Comparison of ENCODE assay signal across 8 cellular contexts in genomic region chr14:67515386-67516079, GRCh38. TPM values are rescaled to one million over a fixed set of nuclear protein-coding genes. Genes with fewer than 3 reads are reported as not detected.
DNase-seq lines count a peak whose midpoint lies in the region; ATAC-seq and TF ChIP-seq lines count a peak whose summit lies in the region.

No MANE protein-coding gene starts in this region.

- H3K79me1 ChIP-seq in H9 (ENCODE audit: insufficient read depth, low read depth, low read length, poor library complexity, severe bottlenecking): no peaks in the 10 kb centered on the region

- POLR2A ChIA-PET in T-cell (lab: Charles Lee): no interaction called here

- H3K23ac ChIP-seq in H9 (ENCODE audit: insufficient read length, low read depth, low read length): no peak overlapping the region

- H3K36me3 Mint-ChIP-seq in H9 (ENCODE audit: insufficient read depth in 1 of 3, low read depth in 3 of 3) (no peaks in the 10 kb centered on the region), T-cell (no peaks in the 10 kb centered on the region)
- no peaks in the 10 kb centered on the region for H3K36me3 Mint-ChIP-seq in central memory CD8-positive, alpha-beta T cell (ENCODE audit: insufficient read depth)

- H3K4me1 ChIP-seq in H9 (ENCODE audit: insufficient read depth, low read length): no peaks in the 10 kb centered on the region; the same call in 1 of the 2 replicates
- peaks cover 21% of the 10 kb centered on the region for H3K4me1 ChIP-seq in lower lobe of right lung
- peaks cover 15% of the 10 kb centered on the region for H3K4me1 ChIP-seq in stomach smooth muscle (ENCODE audit: control insufficient read depth, insufficient read depth, low read length)
- no peaks in the 10 kb centered on the region for H3K4me1 ChIP-seq in SJCRH30

- TF ChIP-seq CTCF in H9 (conservative IDR thresholded peaks at IDR 0.05): no peak
- TF ChIP-seq CTCF in lower lobe of right lung (IDR thresholded peaks at IDR 0.05): no peak

- H4K5ac ChIP-seq in H9 (ENCODE audit: insufficient read length, low read depth, low read length): no peak overlapping the region

- H3K18ac ChIP-seq in H9 (ENCODE audit: insufficient read length, low read depth, low read length): no peak overlapping the region

- no peaks in the 10 kb centered on the region for H3K9me3 Mint-ChIP-seq in H9
- no peaks in the 10 kb centered on the region for H3K9me3 Mint-ChIP-seq in T-cell
- H3K9me3 Mint-ChIP-seq in central memory CD8-positive, alpha-beta T cell: no peaks in the 10 kb centered on the region

- no peak overlapping the region for H3K14ac ChIP-seq in H9 (ENCODE audit: insufficient read depth, low read length)

- no peak overlapping the region for H2BK120ac ChIP-seq in H9 (ENCODE audit: low read depth, low read length, poor library complexity, severe bottlenecking)

- H3K4me3 Mint-ChIP-seq in H9 (peak overlapping the region; percentile 68 to 72), T-cell (peak overlapping the region; percentile 72 to 86 (median 76))
- H3K4me3 Mint-ChIP-seq in central memory CD8-positive, alpha-beta T cell: peak overlapping the region; percentile 90

- H3K56ac ChIP-seq in H9 (ENCODE audit: insufficient read length, low read depth, low read length): no peak overlapping the region

- intact Hi-C loops in lower lobe of right lung (cut with DNase I): no loop called here

- H2BK5ac ChIP-seq in H9 (ENCODE audit: insufficient read length, low read length): no peak overlapping the region

- H4K20me1 ChIP-seq in H9 (ENCODE audit: control insufficient read depth, insufficient read depth, insufficient read length): no peaks in the 10 kb centered on the region

- H3T11ph ChIP-seq in H9 (ENCODE audit: low read length): no peak overlapping the region

- H4K8ac ChIP-seq in H9 (replicated peaks; ENCODE audit: insufficient read length, low read depth, low read length): no peak overlapping the region

- peak overlapping the region; percentile 69 for H3K4me2 ChIP-seq in H9 (ENCODE audit: insufficient read depth, insufficient read length, low read length)

- no peak overlapping the region for H4K91ac ChIP-seq in H9 (ENCODE audit: insufficient read length, low read depth, low read length)

- DNase-seq in H9: peak; percentile 53
- peak in 17 of 34 experiments; percentile 14 to 50 (median 32) for DNase-seq in T-cell
- peak in 1 of 2 donors; percentile 18 for DNase-seq in central memory CD8-positive, alpha-beta T cell (ENCODE audit: low spot score in 2 of 2)
- peak; percentile 51 for DNase-seq in lower lobe of right lung
- DNase-seq in H4 (ENCODE audit: low spot score): no peak
- DNase-seq in SJCRH30: no peak

- peak overlapping the region; percentile 63; the same call in 1 of the 2 replicates for H3K4me3 ChIP-seq in GM08714 (ENCODE audit: low read length)
- peak overlapping the region; percentile 93 for H3K4me3 ChIP-seq in lower lobe of right lung
- H3K4me3 ChIP-seq in stomach smooth muscle (ENCODE audit: low read length in 2 of 2): peak overlapping the region; percentile 51 to 80
- H3K4me3 ChIP-seq in SJCRH30: no peak overlapping the region

- H3K9me3 ChIP-seq in H9 (ENCODE audit: control insufficient read depth, low read depth, low read length) (no peaks in the 10 kb centered on the region), lower lobe of right lung (no peaks in the 10 kb centered on the region), stomach smooth muscle (ENCODE audit: control insufficient read depth in 2 of 2, low read length in 2 of 2) (no peaks in the 10 kb centered on the region), SJCRH30 (replicated peaks) (no peaks in the 10 kb centered on the region)

- H2BK15ac ChIP-seq in H9 (ENCODE audit: low read depth, low read length): no peak overlapping the region

- CTCF ChIA-PET in T-cell (lab: Charles Lee): interaction anchor here in 1 of 2 donors (0.5 to 0.6 kb wide), 2 partner anchors 16 to 89 kb away, joined by 3 read pairs; no protein-coding TSS in a partner anchor

- H3K4ac ChIP-seq in H9 (ENCODE audit: low read depth, low read length): no peak overlapping the region

- H3K36me3 ChIP-seq in lower lobe of right lung (no peaks in the 10 kb centered on the region), stomach smooth muscle (ENCODE audit: control insufficient read depth in 2 of 2, insufficient read depth in 2 of 2, low read length in 2 of 2) (no peaks in the 10 kb centered on the region), SJCRH30 (no peaks in the 10 kb centered on the region)

- H2AFZ ChIP-seq in H9 (ENCODE audit: low read length): no peak overlapping the region

- H2BK20ac ChIP-seq in H9 (ENCODE audit: low read depth, low read length, poor library complexity, severe bottlenecking): no peak overlapping the region

- H3K27me3 ChIP-seq in H9 (ENCODE audit: insufficient read depth, low read length): peaks cover 12% of the 10 kb centered on the region; the same call in 1 of the 2 replicates
- no peaks in the 10 kb centered on the region for H3K27me3 ChIP-seq in lower lobe of right lung (ENCODE audit: low read depth)
- no peaks in the 10 kb centered on the region for H3K27me3 ChIP-seq in stomach smooth muscle (ENCODE audit: control insufficient read depth in 1 of 2, insufficient read depth in 2 of 2, low read length in 2 of 2)
- 0 out of 2 replicates have a peak, but pooled peaks cover 4% of the 10 kb centered on the region for H3K27me3 ChIP-seq in SJCRH30

- H3K27me3 Mint-ChIP-seq in H9 (ENCODE audit: low read depth) (peaks cover 86% of the 10 kb centered on the region), T-cell (no peaks in the 10 kb centered on the region)
- no peaks in the 10 kb centered on the region for H3K27me3 Mint-ChIP-seq in central memory CD8-positive, alpha-beta T cell

- H3K27ac ChIP-seq in H9 (ENCODE audit: insufficient read length, low read depth, low read length): no peak overlapping the region
- peak overlapping the region; percentile 78 for H3K27ac ChIP-seq in lower lobe of right lung
- H3K27ac ChIP-seq in stomach smooth muscle (ENCODE audit: low read length): no peak overlapping the region
- no peak overlapping the region for H3K27ac ChIP-seq in SJCRH30

- peak; percentile 73 to 81 (median 76) for ATAC-seq in T-cell (replicated peaks in 1 of 4)
- peak; percentile 69 for ATAC-seq in central memory CD8-positive, alpha-beta T cell (replicated peaks; ENCODE audit: extremely low read depth, poor library complexity, severe bottlenecking)
- ATAC-seq in lower lobe of right lung: peak; percentile 30 to 49

- no peaks in the 10 kb centered on the region for H3K79me2 ChIP-seq in H9 (ENCODE audit: insufficient read depth, low read length)

- WGBS in H9 (ENCODE audit: extremely low coverage, insufficient read length, low lambda C conversion rate): no CpG with 5 or more reads among the region's 45 CpGs

- H3K23me2 ChIP-seq in H9 (ENCODE audit: insufficient read length, low read depth, low read length, poor library complexity, severe bottlenecking): peaks cover 5% of the 10 kb centered on the region

- no peak overlapping the region for H2AK5ac ChIP-seq in H9 (ENCODE audit: insufficient read length, low read length)

- H3K4me1 Mint-ChIP-seq in H9 (peaks cover 0 to 5% of the 10 kb centered on the region in 2 experiments; a peak in 2 of 4 replicates), T-cell (peaks cover 7 to 37% (median 32%) of the 10 kb centered on the region in 3 donors)
- H3K4me1 Mint-ChIP-seq in central memory CD8-positive, alpha-beta T cell: peaks cover 35% of the 10 kb centered on the region

- H3K27ac Mint-ChIP-seq in H9 (no peak overlapping the region), T-cell (peak overlapping the region; percentile 65 to 74)
- H3K27ac Mint-ChIP-seq in central memory CD8-positive, alpha-beta T cell (ENCODE audit: low read depth): no peak overlapping the region

- H2BK12ac ChIP-seq in H9 (ENCODE audit: insufficient read length, low read depth, low read length): no peak overlapping the region

- H3K9ac ChIP-seq in H9 (ENCODE audit: extremely low read depth, insufficient read length, low read length) (no peak overlapping the region), stomach smooth muscle (ENCODE audit: low read length in 2 of 2) (no peak overlapping the region)

RNA-seq across cellular contexts. Expression of gene PLEKHH1, which starts 17.6 kb away (rescaled TPM):
- total RNA-seq in H9 (2021) (26.9 and 35.3 TPM in 2 replicates), T-cell (1 to 10 TPM in 1 of 5 donors, under 1 TPM in 4; 0.20 to 1.0 (median 0.58) TPM), lower lobe of right lung (4.6 TPM)
- 0.94 and 1.8 TPM in 2 replicates for total RNA-seq in H4 (2014; rRNA removed; shearing (Covaris generic))
- total RNA-seq in SJCRH30 (2014; rRNA removed; shearing (Covaris generic)): 0.30 and 0.75 TPM in 2 replicates

RNA-seq across cellular contexts. Expression of gene TMEM229B, which starts 27.0 kb away (rescaled TPM):
- total RNA-seq in H9 (2021) (0.22 and 0.24 TPM in 2 replicates), T-cell (10 to 100 TPM; 19.0 to 41.7 (median 32.3) TPM), lower lobe of right lung (6.4 TPM)
- 4.9 and 5.7 TPM in 2 replicates for total RNA-seq in H4 (2014; rRNA removed; shearing (Covaris generic))
- not detected in 2 replicates for total RNA-seq in SJCRH30 (2014; rRNA removed; shearing (Covaris generic))

Comparison
In these comparisons a context has a peak if more than half of its experiments do, and no peak if none do; other contexts are left out.
1. DNase-seq: peak in H9 (single experiment) and lower lobe of right lung (single experiment); none in H4 (single experiment) and SJCRH30 (0 of 2).
2. H3K27ac Mint-ChIP-seq: peak in T-cell (2 of 2); none in H9 (0 of 3) and central memory CD8-positive, alpha-beta T cell (single experiment).
3. Peak in every context shown above with its lines, with median percentiles within 50 percentile points of each other: H3K4me3 Mint-ChIP-seq and ATAC-seq.